Comparison of ENCODE assay signal across 10 cellular contexts in genomic region chr20:17662333-17663039, GRCh38. TPM values are rescaled to one million over a fixed set of nuclear protein-coding genes. Genes with fewer than 3 reads are reported as not detected.
A peak's percentile ranks its signal among the peaks of the same experiment; 100 is the strongest.
DNase-seq lines count a peak whose midpoint lies in the region; ATAC-seq and TF ChIP-seq lines count a peak whose summit lies in the region.
"Had no signal": no experiment of that assay in that cellular context is flagged by ENCODE, and none has a peak within 500 bp of the region (broad histone marks: within the 10 kb centered on the region; RNA-seq: fewer than 3 reads in every experiment).

No MANE protein-coding gene starts in this region.

- H3K4me3 Mint-ChIP-seq in CD4-positive, CD25-positive, alpha-beta regulatory T cell: no peak overlapping the region
- H3K4me3 Mint-ChIP-seq in activated naive CD4-positive, alpha-beta T cell treated with anti-CD3 and anti-CD28 coated beads, Interleukin-2, amount 10 ng/mL, durations not matched to agents 7 days and 5 days: no peak overlapping the region

- no peak overlapping the region for H2AFZ ChIP-seq in OCI-LY1 (ENCODE audit: low read length)

- no peak overlapping the region for H3K27ac ChIP-seq in CD4-positive, CD25-positive, alpha-beta regulatory T cell (ENCODE audit: insufficient read depth, low read length, poor library complexity, severe bottlenecking)
- H3K27ac ChIP-seq in OCI-LY1 (ENCODE audit: low read depth, low read length, poor library complexity, severe bottlenecking) (peak overlapping the region; percentile 79), colonic mucosa (no peak overlapping the region)

- H3K27me3 Mint-ChIP-seq in CD4-positive, CD25-positive, alpha-beta regulatory T cell: no peaks in the 10 kb centered on the region
- no peaks in the 10 kb centered on the region for H3K27me3 Mint-ChIP-seq in activated naive CD4-positive, alpha-beta T cell treated with anti-CD3 and anti-CD28 coated beads, Interleukin-2, amount 10 ng/mL, durations not matched to agents 7 days and 5 days

- peaks cover 5 to 34% (median 19%) of the 10 kb centered on the region in 4 donors for H3K4me1 Mint-ChIP-seq in CD4-positive, CD25-positive, alpha-beta regulatory T cell
- H3K4me1 Mint-ChIP-seq in activated naive CD4-positive, alpha-beta T cell treated with anti-CD3 and anti-CD28 coated beads, Interleukin-2, amount 10 ng/mL, durations not matched to agents 7 days and 5 days: peaks cover 45% of the 10 kb centered on the region

- H3K4me3 ChIP-seq in CD4-positive, CD25-positive, alpha-beta regulatory T cell (ENCODE audit: low read depth, low read length): no peak overlapping the region
- H3K4me3 ChIP-seq in OCI-LY1 (ENCODE audit: low read depth, low read length, poor library complexity, severe bottlenecking) (peak overlapping the region; percentile 48), fibroblast of the aortic adventitia (ENCODE audit: low read depth, low read length) (no peak overlapping the region), colonic mucosa (no peak overlapping the region)

- CTCF ChIA-PET in activated naive CD4-positive, alpha-beta T cell treated with anti-CD3 and anti-CD28 coated beads, Interleukin-2, amount 10 ng/mL, durations not matched to agents 7 days and 5 days (lab: Charles Lee): no interaction called here

- peaks cover 6% of the 10 kb centered on the region for H3K79me2 ChIP-seq in OCI-LY1 (ENCODE audit: insufficient read depth, low read length)

- peaks cover 7% of the 10 kb centered on the region for H3K4me1 ChIP-seq in CD4-positive, CD25-positive, alpha-beta regulatory T cell (ENCODE audit: control insufficient read depth, insufficient read depth, low read length, poor library complexity, severe bottlenecking)
- peaks cover 57% of the 10 kb centered on the region for H3K4me1 ChIP-seq in OCI-LY1 (ENCODE audit: insufficient read depth, low read length, severe bottlenecking)
- H3K4me1 ChIP-seq in colonic mucosa: peaks cover 6% of the 10 kb centered on the region

- peak overlapping the region; percentile 57 for H3K9ac ChIP-seq in OCI-LY1 (ENCODE audit: low read length)
- H3K9ac ChIP-seq in colonic mucosa (ENCODE audit: low read depth in 2 of 2, low read length in 2 of 2): no peak overlapping the region

- no peaks in the 10 kb centered on the region for H4K20me1 ChIP-seq in OCI-LY1 (ENCODE audit: insufficient read depth, low read length)

- H3K36me3 Mint-ChIP-seq in CD4-positive, CD25-positive, alpha-beta regulatory T cell: peaks cover 24% of the 10 kb centered on the region
- peaks cover 34% of the 10 kb centered on the region for H3K36me3 Mint-ChIP-seq in activated naive CD4-positive, alpha-beta T cell treated with anti-CD3 and anti-CD28 coated beads, Interleukin-2, amount 10 ng/mL, durations not matched to agents 7 days and 5 days

- TF ChIP-seq CTCF in OCI-LY1 (IDR thresholded peaks at IDR 0.05; ENCODE audit: low read length) (no peak), fibroblast of the aortic adventitia (IDR thresholded peaks at IDR 0.05; ENCODE audit: insufficient read depth, low read length) (no peak), colonic mucosa (IDR thresholded peaks at IDR 0.05) (no peak)

- no peaks in the 10 kb centered on the region for H3F3A ChIP-seq in OCI-LY1 (ENCODE audit: insufficient read depth, low read length)

- H3K27ac Mint-ChIP-seq in CD4-positive, CD25-positive, alpha-beta regulatory T cell: peak overlapping the region in 2 of 3 donors; percentile 18 to 38
- H3K27ac Mint-ChIP-seq in activated naive CD4-positive, alpha-beta T cell treated with anti-CD3 and anti-CD28 coated beads, Interleukin-2, amount 10 ng/mL, durations not matched to agents 7 days and 5 days: no peak overlapping the region

- peak in 1 of 3 donors; percentile 53 for DNase-seq in CD4-positive, CD25-positive, alpha-beta regulatory T cell
- DNase-seq in fibroblast of the aortic adventitia (ENCODE audit: low read depth): peak; percentile 88
- no peak for DNase-seq in sciatic nerve (ENCODE audit: low spot score)
- no peak for DNase-seq in colonic mucosa
- DNase-seq in NCI-H2081 treated with DMSO at 0.1 percent for 48 hours (lab: John Stamatoyannopoulos, UW): no peak
- no peak for DNase-seq in activated naive CD4-positive, alpha-beta T cell treated with anti-CD3 and anti-CD28 coated beads, Interleukin-2, amount 10 ng/mL, durations not matched to agents 7 days and 5 days
- DNase-seq: SW 1271 had no signal

- H3K36me3 ChIP-seq in CD4-positive, CD25-positive, alpha-beta regulatory T cell (ENCODE audit: control insufficient read depth, insufficient read depth, low read length): no peaks in the 10 kb centered on the region
- H3K36me3 ChIP-seq in OCI-LY1 (ENCODE audit: insufficient read depth, low read length): peaks cover 26% of the 10 kb centered on the region
- peaks cover 6% of the 10 kb centered on the region for H3K36me3 ChIP-seq in colonic mucosa

- no peaks in the 10 kb centered on the region for H3K9me2 ChIP-seq in OCI-LY1 (ENCODE audit: low read depth, low read length)

- intact Hi-C loops in sciatic nerve (cut with DNase I) (no loop called here), colonic mucosa (cut with DNase I) (no loop called here)

- peak overlapping the region; percentile 76 for H3K4me2 ChIP-seq in OCI-LY1 (ENCODE audit: low read length)

- H3K9me3 ChIP-seq in CD4-positive, CD25-positive, alpha-beta regulatory T cell (ENCODE audit: control insufficient read depth in 2 of 2, low read length in 2 of 2): no peaks in the 10 kb centered on the region
- H3K9me3 ChIP-seq in OCI-LY1 (ENCODE audit: low read length) (no peaks in the 10 kb centered on the region), colonic mucosa (no peaks in the 10 kb centered on the region)

- no peaks in the 10 kb centered on the region for H3K27me3 ChIP-seq in CD4-positive, CD25-positive, alpha-beta regulatory T cell (ENCODE audit: control insufficient read depth, insufficient read depth, low read length)
- H3K27me3 ChIP-seq in OCI-LY1 (ENCODE audit: insufficient read depth, low read length) (no peaks in the 10 kb centered on the region), colonic mucosa (no peaks in the 10 kb centered on the region)

- H3K9me3 Mint-ChIP-seq in CD4-positive, CD25-positive, alpha-beta regulatory T cell: peaks cover 0 to 2% (median 0%) of the 10 kb centered on the region in 7 donors
- H3K9me3 Mint-ChIP-seq in activated naive CD4-positive, alpha-beta T cell treated with anti-CD3 and anti-CD28 coated beads, Interleukin-2, amount 10 ng/mL, durations not matched to agents 7 days and 5 days: peaks cover 9% of the 10 kb centered on the region

- no peak for ATAC-seq in CD4-positive, CD25-positive, alpha-beta regulatory T cell (ENCODE audit: low read depth in 2 of 2)
- ATAC-seq in sciatic nerve (peak; percentile 79), HG03469 (IDR thresholded peaks at IDR 0.05; ENCODE audit: unreplicated experiment) (no peak)

RNA-seq across cellular contexts. Expression of gene RRBP1, which starts 19.6 kb away (rescaled TPM):
- 33.6 TPM for total RNA-seq in CD4-positive, CD25-positive, alpha-beta regulatory T cell
- 1 to 10 TPM in 2 of 4 donors, under 1 TPM in 2; 0.60 to 2.1 (median 1.4) TPM for polyA plus RNA-seq in CD4-positive, CD25-positive, alpha-beta regulatory T cell
- total RNA-seq in fibroblast of the aortic adventitia (ENCODE audit: low replicate concordance): 95.5 and 171 TPM in 2 replicates
- 163 TPM for total RNA-seq in sciatic nerve
- 100 to 1,000 TPM; 402 to 509 TPM for total RNA-seq in colonic mucosa

RNA-seq across cellular contexts. Expression of gene BANF2, which starts 37.3 kb away (rescaled TPM):
- total RNA-seq in CD4-positive, CD25-positive, alpha-beta regulatory T cell: not detected
- polyA plus RNA-seq in CD4-positive, CD25-positive, alpha-beta regulatory T cell: not detected
- not detected in 2 replicates for total RNA-seq in fibroblast of the aortic adventitia (ENCODE audit: low replicate concordance)
- not detected for total RNA-seq in sciatic nerve
- total RNA-seq in colonic mucosa: not detected
- total RNA-seq: dermis microvascular lymphatic vessel endothelial cell had no signal
